8 cellular contexts compared by ENCODE assay signal in genomic region chr18:50662177-50662576, GRCh38.
A peak's percentile ranks its signal among the peaks of the same experiment; 100 is the strongest.
DNase-seq lines count a peak whose midpoint lies in the region; ATAC-seq and TF ChIP-seq lines count a peak whose summit lies in the region.

No MANE protein-coding gene starts in this region.

- POLR2A ChIA-PET in HEK293T (lab: Yijun Ruan, JAX), result no interaction called here

- H3K9me3 ChIP-seq in RWPE2 (ENCODE audit: severe bottlenecking) (no peaks in the 10 kb centered on the region), T-helper 17 cell (ENCODE audit: control insufficient read depth, low read length, poor library complexity, severe bottlenecking) (no peaks in the 10 kb centered on the region)

- H3K4me1 Mint-ChIP-seq in T-helper 17 cell, result no peaks in the 10 kb centered on the region

- no peak overlapping the region for H3K4me3 ChIP-seq in RWPE2 (ENCODE audit: severe bottlenecking)

- H3K27ac ChIP-seq in C4-2B, result no peak overlapping the region
- H3K27ac ChIP-seq in RWPE2 (ENCODE audit: poor library complexity, severe bottlenecking), result no peak overlapping the region

- no peak overlapping the region for H3K4me3 Mint-ChIP-seq in T-helper 17 cell

- ATAC-seq in RWPE2 (ENCODE audit: low read depth) (no peak), T-helper 17 cell (no peak), esophagus mucosa (no peak), GM21447 (IDR thresholded peaks at IDR 0.05; ENCODE audit: unreplicated experiment) (no peak)

- peak; percentile 68 for TF ChIP-seq CTCF in C4-2B (conservative IDR thresholded peaks at IDR 0.05)
- peak; percentile 20 for TF ChIP-seq CTCF in RWPE2 (IDR thresholded peaks at IDR 0.05; ENCODE audit: poor library complexity, severe bottlenecking)

- CTCF ChIA-PET in HEK293T (lab: Yijun Ruan, JAX), result interaction anchor here (1.0 kb wide), 1 partner anchor 127 kb away, joined by 3 read pairs; no protein-coding TSS in a partner anchor

- no peak overlapping the region for H3K27ac Mint-ChIP-seq in T-helper 17 cell

- no peaks in the 10 kb centered on the region for H3K36me3 ChIP-seq in RWPE2 (ENCODE audit: low read depth)

- no peaks in the 10 kb centered on the region for H3K4me1 ChIP-seq in RWPE2 (ENCODE audit: insufficient read depth, poor library complexity, severe bottlenecking)

- H3K27me3 Mint-ChIP-seq in T-helper 17 cell, result no peaks in the 10 kb centered on the region

- no peaks in the 10 kb centered on the region for H3K36me3 Mint-ChIP-seq in T-helper 17 cell (ENCODE audit: low read depth)

- no peaks in the 10 kb centered on the region for H3K27me3 ChIP-seq in RWPE2 (ENCODE audit: insufficient read depth, poor library complexity, severe bottlenecking)

- DNase-seq in HEK293T (ENCODE audit: extremely low spot score), result peak; percentile 11
- DNase-seq in RWPE2 (ENCODE audit: low spot score), result no peak
- peak; percentile 52 for DNase-seq in islet precursor cell
- DNase-seq in T-helper 17 cell, result no peak
- no peak for DNase-seq in activated CD4-positive, alpha-beta T cell treated with anti-CD3 and anti-CD28 coated beads, Interleukin-2, amount 50 U/mL, for 1 hour

TF ChIP-seq in HEK293T, 16 proteins besides CTCF, POLR2A, EP300 and RAD21:
- TF ChIP-seq PKNOX1 (IDR thresholded peaks at IDR 0.05) (no peak), L3MBTL2 (conservative IDR thresholded peaks at IDR 0.05) (no peak), FOXK2 (IDR thresholded peaks at IDR 0.05) (no peak), TARDBP (IDR thresholded peaks at IDR 0.05) (no peak), ZNF384 (IDR thresholded peaks at IDR 0.05) (no peak), CTBP1 (IDR thresholded peaks at IDR 0.05; ENCODE audit: borderline replicate concordance) (no peak)

Comparison
In these comparisons a context has a peak if more than half of its experiments do, and no peak if none do; other contexts are left out.
1. DNase-seq: peak in HEK293T (single experiment) and islet precursor cell (single experiment); none in RWPE2 (single experiment), T-helper 17 cell (0 of 3) and activated CD4-positive, alpha-beta T cell treated with anti-CD3 and anti-CD28 coated beads, Interleukin-2, amount 50 U/mL, for 1 hour (single experiment).